In genomic region chr7:149830527-149830926, GRCh38 we compare ENCODE assay signal across 1 cellular context. TPM values are rescaled to one million over a fixed set of nuclear protein-coding genes. Genes with fewer than 3 reads are reported as not detected.
"Had no signal": no experiment of that assay in that cellular context is flagged by ENCODE, and none has a peak within 500 bp of the region (broad histone marks: within the 10 kb centered on the region; RNA-seq: fewer than 3 reads in every experiment).

No MANE protein-coding gene starts in this region.

RNA-seq across cellular contexts. Expression of gene ZNF467, which starts 57.1 kb away (rescaled TPM):
- total RNA-seq: kidney epithelial cell had no signal
